8 cellular contexts compared by ENCODE assay signal in genomic region chr10:8054498-8055407, GRCh38.
DNase-seq lines count a peak whose midpoint lies in the region; ATAC-seq lines count a peak whose summit lies in the region.

Gene GATA3 (plus strand): TSS chr10:8054688. CDS start chr10:8055656, 968 bp downstream.

- H3K4me1 ChIP-seq in adipocyte (ENCODE audit: control insufficient read depth, insufficient read depth, low read length) = peaks cover 9% of the 10 kb centered on the region
- H3K4me1 ChIP-seq in iPS-20b (ENCODE audit: insufficient read depth, low read length) = peaks cover 32% of the 10 kb centered on the region

- H3K9me3 ChIP-seq in adipocyte (ENCODE audit: control insufficient read depth, low read length) (no peaks in the 10 kb centered on the region), iPS-20b (ENCODE audit: insufficient read depth, low read depth, low read length) (peaks cover 3% of the 10 kb centered on the region; the same call in 1 of the 2 replicates)

- H3K9ac ChIP-seq in adipocyte (ENCODE audit: low read length) (no peak within 1 kb of the TSS), iPS-20b (ENCODE audit: low read depth, low read length) (no peak within 1 kb of the TSS)

- H3K27me3 ChIP-seq in adipocyte (replicated peaks; ENCODE audit: control insufficient read depth, insufficient read depth, low read length) (peaks cover 68% of the 10 kb centered on the region), iPS-20b (ENCODE audit: insufficient read depth, low read length) (peaks cover 99% of the 10 kb centered on the region)

- DNase-seq in T-helper 1 cell = peak; percentile 78 to 92 (median 81)
- DNase-seq in adipocyte (ENCODE audit: low read depth) = peak; percentile 50
- DNase-seq in stimulated activated CD4-positive, alpha-beta T cell treated with anti-CD3 and anti-CD28 coated beads, Interleukin-2, amount 100 ng/mL, for 24 hours = peak; percentile 83 to 87
- no peak for DNase-seq in Ammon's horn (ENCODE audit: low spot score)
- DNase-seq in NCI-H146 treated with DMSO at 0.1 percent for 48 hours (lab: John Stamatoyannopoulos, UW; ENCODE audit: unreplicated experiment) = no peak

- H3K4me3 ChIP-seq in adipocyte (ENCODE audit: low read length) (peak within 1 kb of the TSS; percentile 77), iPS-20b (ENCODE audit: low read length) (peak within 1 kb of the TSS; percentile 60)

- ATAC-seq in GM18502 (IDR thresholded peaks at IDR 0.05; ENCODE audit: poor library complexity, unreplicated experiment) (peak; percentile 39), HG02840 (IDR thresholded peaks at IDR 0.05; ENCODE audit: low FRiP score, unreplicated experiment) (peak; percentile 36)

- no peak within 1 kb of the TSS for H3K27ac ChIP-seq in iPS-20b (ENCODE audit: low read length)

- H3K36me3 ChIP-seq in adipocyte (ENCODE audit: control insufficient read depth, insufficient read depth, low read length, severe bottlenecking) (no peaks in the 10 kb centered on the region), iPS-20b (ENCODE audit: insufficient read depth, low read depth, low read length) (no peaks in the 10 kb centered on the region)

Comparison
In these comparisons a context has a peak if more than half of its experiments do, and no peak if none do; other contexts are left out.
1. DNase-seq: peak in T-helper 1 cell (5 of 5), adipocyte (single experiment) and stimulated activated CD4-positive, alpha-beta T cell treated with anti-CD3 and anti-CD28 coated beads, Interleukin-2, amount 100 ng/mL, for 24 hours (2 of 2); none in Ammon's horn (single experiment) and NCI-H146 treated with DMSO at 0.1 percent for 48 hours (single experiment).